In genomic region chr6:7052441-7052936, GRCh38 we compare ENCODE assay signal across 8 cellular contexts. TPM values are rescaled to one million over a fixed set of nuclear protein-coding genes. Genes with fewer than 3 reads are reported as not detected.
A peak's percentile ranks its signal among the peaks of the same experiment; 100 is the strongest.
DNase-seq lines count a peak whose midpoint lies in the region; ATAC-seq lines count a peak whose summit lies in the region.

No MANE protein-coding gene starts in this region.

- H2AFZ ChIP-seq in neuron (ENCODE audit: low read depth, low read length), result peak overlapping the region; percentile 1

- no peak overlapping the region for H3K4me3 ChIP-seq in neuron (ENCODE audit: low read length)

- H3K36me3 Mint-ChIP-seq in IgD-negative memory B cell, result no peaks in the 10 kb centered on the region
- no peaks in the 10 kb centered on the region for H3K36me3 Mint-ChIP-seq in activated naive CD4-positive, alpha-beta T cell treated with anti-CD3 and anti-CD28 coated beads for 36 hours (ENCODE audit: low read depth)

- no peaks in the 10 kb centered on the region for H3K36me3 ChIP-seq in neuron (ENCODE audit: insufficient read depth, low read length)

- H3K27me3 Mint-ChIP-seq in IgD-negative memory B cell, result peaks cover 3% of the 10 kb centered on the region
- H3K27me3 Mint-ChIP-seq in activated naive CD4-positive, alpha-beta T cell treated with anti-CD3 and anti-CD28 coated beads for 36 hours (ENCODE audit: low read depth), result peaks cover 11% of the 10 kb centered on the region

- DNase-seq in ELF-1 (ENCODE audit: low read depth, low spot score), result peak; percentile 45
- DNase-seq in activated naive CD4-positive, alpha-beta T cell treated with anti-CD3 and anti-CD28 coated beads for 36 hours, result peak; percentile 8
- DNase-seq in head of caudate nucleus, result peak in 27 of 42 donors; percentile 7 to 50 (median 29)

- no peaks in the 10 kb centered on the region for H3K9me3 Mint-ChIP-seq in IgD-negative memory B cell
- no peaks in the 10 kb centered on the region for H3K9me3 Mint-ChIP-seq in activated naive CD4-positive, alpha-beta T cell treated with anti-CD3 and anti-CD28 coated beads for 36 hours

- intact Hi-C loops in activated naive CD4-positive, alpha-beta T cell treated with anti-CD3 and anti-CD28 coated beads for 36 hours (cut with micrococcal nuclease), result loop anchor here (1.0 to 2.0 kb wide), 2 partner anchors 21 to 54 kb away; partner anchors contain the start of gene RREB1
- intact Hi-C loops in head of caudate nucleus (cut with DNase I), result no loop called here

- ATAC-seq in HG02642 (IDR thresholded peaks at IDR 0.05; ENCODE audit: poor library complexity, unreplicated experiment), result no peak
- no peak for ATAC-seq in HG03280 (IDR thresholded peaks at IDR 0.05; ENCODE audit: unreplicated experiment)
- no peak for ATAC-seq in HG03159 (IDR thresholded peaks at IDR 0.05; ENCODE audit: unreplicated experiment)

- peak overlapping the region; percentile 68 to 96 (median 88) for H3K4me3 Mint-ChIP-seq in IgD-negative memory B cell
- H3K4me3 Mint-ChIP-seq in activated naive CD4-positive, alpha-beta T cell treated with anti-CD3 and anti-CD28 coated beads for 36 hours, result peak overlapping the region; percentile 47

- H3K27me3 ChIP-seq in neuron (ENCODE audit: insufficient read depth, low read length), result peaks cover 51% of the 10 kb centered on the region

- peak overlapping the region in 1 of 3 donors; percentile 69 for H3K27ac Mint-ChIP-seq in IgD-negative memory B cell
- H3K27ac Mint-ChIP-seq in activated naive CD4-positive, alpha-beta T cell treated with anti-CD3 and anti-CD28 coated beads for 36 hours, result no peak overlapping the region

- H3K9me3 ChIP-seq in neuron (ENCODE audit: low read length), result no peaks in the 10 kb centered on the region

- H3K4me1 Mint-ChIP-seq in IgD-negative memory B cell, result peaks cover 9 to 27% (median 15%) of the 10 kb centered on the region in 3 donors
- peaks cover 15% of the 10 kb centered on the region for H3K4me1 Mint-ChIP-seq in activated naive CD4-positive, alpha-beta T cell treated with anti-CD3 and anti-CD28 coated beads for 36 hours (ENCODE audit: low read depth)

- peaks cover 17% of the 10 kb centered on the region for H3K4me1 ChIP-seq in neuron (ENCODE audit: insufficient read depth, low read length)

- CTCF ChIA-PET in activated naive CD4-positive, alpha-beta T cell treated with anti-CD3 and anti-CD28 coated beads for 36 hours (lab: Charles Lee), result interaction anchor here (0.6 to 1.4 kb wide), 2 partner anchors 9 to 186 kb away, joined by 4 to 5 read pairs; no protein-coding TSS in a partner anchor

RNA-seq across cellular contexts. Expression of gene RREB1, which starts 55.3 kb away (rescaled TPM):
- polyA plus RNA-seq in IgD-negative memory B cell, result 6.1 TPM
- total RNA-seq in activated naive CD4-positive, alpha-beta T cell treated with anti-CD3 and anti-CD28 coated beads for 36 hours, result 10 to 100 TPM; 10.8 to 12.2 TPM
